In the genomic region with DNA sequence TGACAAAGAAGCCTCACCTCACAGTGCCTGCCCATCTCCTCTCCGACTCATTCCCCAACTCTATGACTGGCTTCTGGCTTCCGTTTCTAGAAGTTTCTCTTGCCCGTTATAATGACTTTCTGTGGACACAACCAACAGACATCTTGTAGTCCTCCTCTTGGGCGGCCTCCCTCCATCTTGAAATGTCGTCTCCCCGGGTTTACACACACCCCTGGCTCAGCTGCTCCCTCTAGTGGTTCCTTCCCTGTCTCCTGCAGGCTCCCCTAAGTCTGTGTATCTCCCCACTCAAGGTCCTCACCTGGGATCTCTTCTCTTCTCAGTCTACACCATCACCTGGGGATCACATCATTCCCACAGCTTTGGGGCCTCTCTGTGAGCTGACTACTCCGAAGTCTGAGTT, we compare ENCODE assay signal across 8 cellular contexts.
DNase-seq lines count a peak whose midpoint lies in the region; ATAC-seq and TF ChIP-seq lines count a peak whose summit lies in the region.

No MANE protein-coding gene starts in this region.

- no peak for TF ChIP-seq POLR2A in HCT116 (IDR thresholded peaks at IDR 0.05; ENCODE audit: borderline replicate concordance, extremely low read depth, insufficient read depth, insufficient read length)

- no peak overlapping the region for H3K27ac ChIP-seq in HCT116 (ENCODE audit: low read depth, low read length)

- H3K79me2 ChIP-seq in HCT116 (ENCODE audit: insufficient read depth, low read length) = no peaks in the 10 kb centered on the region

- POLR2A ChIA-PET in HCT116 (lab: Charles Lee) = no interaction called here

- H3K4me3 ChIP-seq in HCT116 (replicated peaks in 1 of 2; ENCODE audit: low read depth in 1 of 2, low read length in 2 of 2) (no peak overlapping the region), MG63 (no peak overlapping the region), cardiac fibroblast (replicated peaks in 1 of 2; ENCODE audit: low read depth in 2 of 2, low read length in 2 of 2) (no peak overlapping the region)

- no peaks in the 10 kb centered on the region for H3K36me3 Mint-ChIP-seq in activated CD8-positive, alpha-beta memory T cell treated with anti-CD3 and anti-CD28 coated beads, Interleukin-2, amount 10 ng/mL, durations not matched to agents 7 days and 5 days

- no peak for ATAC-seq in activated CD8-positive, alpha-beta memory T cell treated with anti-CD3 and anti-CD28 coated beads, Interleukin-2, amount 10 ng/mL, durations not matched to agents 7 days and 5 days
- ATAC-seq in HCT116 = peak; percentile 88

- H3K9me3 Mint-ChIP-seq in activated CD8-positive, alpha-beta memory T cell treated with anti-CD3 and anti-CD28 coated beads, Interleukin-2, amount 10 ng/mL, durations not matched to agents 7 days and 5 days (ENCODE audit: low read depth) = peaks cover 2% of the 10 kb centered on the region

- no peaks in the 10 kb centered on the region for H4K20me1 ChIP-seq in HCT116 (ENCODE audit: insufficient read depth)

- H3K27me3 ChIP-seq in HCT116 (ENCODE audit: insufficient read depth, low read length) (no peaks in the 10 kb centered on the region), MG63 (no peaks in the 10 kb centered on the region)

- H3K4me1 Mint-ChIP-seq in activated CD8-positive, alpha-beta memory T cell treated with anti-CD3 and anti-CD28 coated beads, Interleukin-2, amount 10 ng/mL, durations not matched to agents 7 days and 5 days = no peaks in the 10 kb centered on the region

- no peaks in the 10 kb centered on the region for H3K9me2 ChIP-seq in HCT116 (ENCODE audit: insufficient read depth)

- H3K36me3 ChIP-seq in HCT116 (ENCODE audit: control insufficient read depth in 1 of 2, insufficient read depth in 2 of 2, low read length in 2 of 2) (no peaks in the 10 kb centered on the region), MG63 (no peaks in the 10 kb centered on the region)

- intact Hi-C loops in HCT116 (cut with micrococcal nuclease) = no loop called here

- CTCF ChIA-PET in activated CD8-positive, alpha-beta memory T cell treated with anti-CD3 and anti-CD28 coated beads, Interleukin-2, amount 10 ng/mL, durations not matched to agents 7 days and 5 days (lab: Charles Lee) = interaction anchor here (1.1 kb wide), 1 partner anchor 335 kb away, joined by 3 read pairs; no protein-coding TSS in a partner anchor
- CTCF ChIA-PET in HCT116 (lab: Charles Lee) = interaction anchor here (1.0 kb wide), 1 partner anchor 12 kb away, joined by 3 read pairs; no protein-coding TSS in a partner anchor

- no peaks in the 10 kb centered on the region for H3K4me1 ChIP-seq in HCT116 (ENCODE audit: control insufficient read depth in 1 of 2, insufficient read depth in 2 of 2, low read length in 2 of 2)

- H3K9me3 ChIP-seq in HCT116 (ENCODE audit: control insufficient read depth in 1 of 2, insufficient read depth in 1 of 2, low read depth in 1 of 2, low read length in 2 of 2) (no peaks in the 10 kb centered on the region), MG63 (no peaks in the 10 kb centered on the region)

- TF ChIP-seq CTCF in HCT116 (IDR thresholded peaks at IDR 0.05 in 2 of 3, conservative IDR thresholded peaks at IDR 0.05 in 1 of 3; ENCODE audit: borderline replicate concordance in 1 of 3, insufficient read depth in 1 of 3, low read depth in 2 of 3, low read length in 2 of 3) (peak; percentile 20 to 79 (median 76); a peak in 5 of 6 replicates), cardiac fibroblast (IDR thresholded peaks at IDR 0.05; ENCODE audit: low read depth, low read length) (peak; percentile 47)

- peak; percentile 41; the same call in 1 of the 2 replicates for TF ChIP-seq RAD21 in HCT116 (IDR thresholded peaks at IDR 0.05; ENCODE audit: low read depth)

- H3K27me3 Mint-ChIP-seq in activated CD8-positive, alpha-beta memory T cell treated with anti-CD3 and anti-CD28 coated beads, Interleukin-2, amount 10 ng/mL, durations not matched to agents 7 days and 5 days = no peaks in the 10 kb centered on the region

- RAD21 ChIA-PET in HCT116 (lab: Charles Lee; ENCODE audit: low non-redundant PET in 1 of 2, low total read pairs in 2 of 2, uncharacterized antibody in 2 of 2, unreplicated experiment in 2 of 2) = no interaction called here

- peak; percentile 42 for DNase-seq in activated CD8-positive, alpha-beta memory T cell treated with anti-CD3 and anti-CD28 coated beads, Interleukin-2, amount 10 ng/mL, durations not matched to agents 7 days and 5 days
- DNase-seq in activated CD8-positive, alpha-beta memory T cell treated with anti-CD3 and anti-CD28 coated beads for 24 hours = no peak
- DNase-seq in HCT116 (ENCODE audit: low read depth, low spot score) (peak; percentile 19), MG63 (peak; percentile 16), cardiac fibroblast (ENCODE audit: low read depth in 2 of 2) (peak in 1 of 2 donors; percentile 38), dedifferentiated amniotic fluid mesenchymal stem cell (ENCODE audit: extremely low spot score) (no peak), NOMO-1 treated with DMSO at 0.1 percent for 48 hours (lab: John Stamatoyannopoulos, UW; ENCODE audit: unreplicated experiment) (no peak)
- peak; percentile 16 to 34 (median 18) for DNase-seq in stimulated activated CD4-positive, alpha-beta T cell treated with anti-CD3 and anti-CD28 coated beads, Interleukin-12 subunit alpha, Interleukin-12 subunit beta, amount 100 ng/mL, for 48 hours (ENCODE audit: low read depth in 2 of 3, low spot score in 1 of 3)

- H3K4me3 Mint-ChIP-seq in activated CD8-positive, alpha-beta memory T cell treated with anti-CD3 and anti-CD28 coated beads, Interleukin-2, amount 10 ng/mL, durations not matched to agents 7 days and 5 days = no peak overlapping the region

- no peak overlapping the region for H3K9ac ChIP-seq in HCT116 (ENCODE audit: low read length)

- H3K27ac Mint-ChIP-seq in activated CD8-positive, alpha-beta memory T cell treated with anti-CD3 and anti-CD28 coated beads, Interleukin-2, amount 10 ng/mL, durations not matched to agents 7 days and 5 days = no peak overlapping the region

- no TSS peak for BruUV-seq in HCT116 (replicated peaks; lab: Mats Ljungman, UMichigan)

- no peak overlapping the region for H2AFZ ChIP-seq in HCT116 (ENCODE audit: low read depth, low read length, poor library complexity, severe bottlenecking)

- H3K4me2 ChIP-seq in HCT116 (ENCODE audit: low read length) = no peak overlapping the region

TF ChIP-seq in HCT116, 20 proteins besides CTCF, POLR2A, EP300 and RAD21:
- no peak for TF ChIP-seq JUND (IDR thresholded peaks at IDR 0.05)
- peak; percentile 69 for TF ChIP-seq YY1 (IDR thresholded peaks at IDR 0.05; ENCODE audit: extremely low read depth, insufficient replicate concordance, low read depth, low read length)
- no peak for TF ChIP-seq CBX3 (IDR thresholded peaks at IDR 0.05; ENCODE audit: low read depth)
- no peak for TF ChIP-seq POLR2AphosphoS5 (IDR thresholded peaks at IDR 0.05; ENCODE audit: low read depth, low read length)
- no peak for TF ChIP-seq EZH2 (IDR thresholded peaks at IDR 0.05)
- TF ChIP-seq, protein P1, sequence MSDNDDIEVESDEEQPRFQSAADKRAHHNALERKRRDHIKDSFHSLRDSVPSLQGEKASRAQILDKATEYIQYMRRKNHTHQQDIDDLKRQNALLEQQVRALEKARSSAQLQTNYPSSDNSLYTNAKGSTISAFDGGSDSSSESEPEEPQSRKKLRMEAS (IDR thresholded peaks at IDR 0.05) = no peak

Comparison
In these comparisons a context has a peak if more than half of its experiments do, and no peak if none do; other contexts are left out.
1. DNase-seq: peak in activated CD8-positive, alpha-beta memory T cell treated with anti-CD3 and anti-CD28 coated beads, Interleukin-2, amount 10 ng/mL, durations not matched to agents 7 days and 5 days (single experiment), HCT116 (single experiment), MG63 (single experiment) and stimulated activated CD4-positive, alpha-beta T cell treated with anti-CD3 and anti-CD28 coated beads, Interleukin-12 subunit alpha, Interleukin-12 subunit beta, amount 100 ng/mL, for 48 hours (3 of 3); none in activated CD8-positive, alpha-beta memory T cell treated with anti-CD3 and anti-CD28 coated beads for 24 hours (single experiment), dedifferentiated amniotic fluid mesenchymal stem cell (single experiment) and NOMO-1 treated with DMSO at 0.1 percent for 48 hours (single experiment).